ENCODE assay signal across 8 cellular contexts in the genomic region with DNA sequence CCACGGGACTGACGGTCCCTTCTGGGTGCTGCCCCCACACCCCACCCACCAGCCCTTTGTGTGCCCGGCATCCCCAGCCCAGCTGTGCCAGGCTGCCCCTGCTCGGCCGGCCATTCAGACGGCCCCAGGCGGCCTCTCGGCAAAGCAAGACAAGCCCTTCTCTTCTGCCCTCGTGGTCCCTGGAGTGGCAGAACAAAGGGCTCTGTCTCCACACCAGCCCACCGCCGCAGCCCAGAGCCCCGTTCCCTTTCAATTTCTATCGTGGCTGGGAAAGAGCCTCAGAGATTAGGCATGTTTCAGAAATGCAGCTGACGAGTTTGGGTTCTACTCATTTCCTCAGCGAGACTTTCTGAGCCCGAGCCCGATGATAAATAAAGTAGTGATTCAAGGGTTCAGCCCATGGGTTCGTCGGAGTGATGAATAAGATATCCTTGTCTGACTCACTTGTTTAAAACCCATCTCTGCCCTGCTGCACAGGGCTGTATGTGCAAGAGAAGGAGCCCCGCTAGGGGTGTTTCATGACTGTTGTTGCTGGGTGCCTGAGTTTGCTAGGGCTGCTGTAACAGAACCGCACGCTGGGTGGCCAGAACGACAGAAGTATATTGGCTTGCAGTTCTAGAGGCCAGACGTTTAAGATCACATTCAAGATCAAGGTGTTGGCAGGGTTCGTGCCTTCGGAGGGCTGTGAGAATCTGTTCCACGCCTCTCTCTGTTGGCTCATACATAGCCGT.
DNase-seq lines count a peak whose midpoint lies in the region; ATAC-seq and TF ChIP-seq lines count a peak whose summit lies in the region.

No MANE protein-coding gene starts in this region.

- peaks cover 74% of the 10 kb centered on the region for H4K20me1 ChIP-seq in OCI-LY3 (ENCODE audit: insufficient read depth, low read length)

- H3K4me2 ChIP-seq in OCI-LY3 (ENCODE audit: low read length) = peak overlapping the region; percentile 90

- peak; percentile 30 for ATAC-seq in GM21576 (IDR thresholded peaks at IDR 0.05; ENCODE audit: unreplicated experiment)
- no peak for ATAC-seq in HG03280 (IDR thresholded peaks at IDR 0.05; ENCODE audit: unreplicated experiment)

- H3K36me3 ChIP-seq in OCI-LY3 (replicated peaks; ENCODE audit: low read depth, low read length) (peaks cover 20% of the 10 kb centered on the region), neutrophil (peaks cover 32% of the 10 kb centered on the region), stomach smooth muscle (ENCODE audit: control insufficient read depth in 2 of 2, insufficient read depth in 2 of 2, low read length in 2 of 2) (no peaks in the 10 kb centered on the region)

- H3K4me1 ChIP-seq in OCI-LY3 (ENCODE audit: low read length) (peaks cover 54% of the 10 kb centered on the region), neutrophil (ENCODE audit: control insufficient read depth in 1 of 2, insufficient read depth in 1 of 2, low read depth in 1 of 2, low read length in 1 of 2) (peaks cover 41 to 45% of the 10 kb centered on the region in 2 experiments), stomach smooth muscle (ENCODE audit: control insufficient read depth, insufficient read depth, low read length) (peaks cover 61% of the 10 kb centered on the region)

- peaks cover 91% of the 10 kb centered on the region for H3K79me2 ChIP-seq in OCI-LY3 (ENCODE audit: low read length)

- H3K4me3 ChIP-seq in OCI-LY3 (ENCODE audit: low read length) (peak overlapping the region; percentile 75), fibroblast of pulmonary artery (replicated peaks; ENCODE audit: low read depth, low read length) (peak overlapping the region; percentile 62), neutrophil (ENCODE audit: low read depth in 1 of 2, low read length in 1 of 2) (no peak overlapping the region), stomach smooth muscle (ENCODE audit: low read length in 2 of 2) (peak overlapping the region; percentile 56 to 72)

- H3K27ac ChIP-seq in OCI-LY3 (ENCODE audit: low read length) (peak overlapping the region; percentile 94), neutrophil (peak overlapping the region; percentile 93), stomach smooth muscle (ENCODE audit: low read length) (peak overlapping the region; percentile 90)

- TF ChIP-seq CTCF in OCI-LY3 (IDR thresholded peaks at IDR 0.05; ENCODE audit: low read depth, low read length) (peak; percentile 72), fibroblast of pulmonary artery (IDR thresholded peaks at IDR 0.05; ENCODE audit: low read length, missing control alignments) (peak; percentile 84), neutrophil (IDR thresholded peaks at IDR 0.05) (no peak)

- no peak overlapping the region for H2AFZ ChIP-seq in OCI-LY3 (ENCODE audit: low read depth, low read length)

- no peaks in the 10 kb centered on the region for H3K27me3 ChIP-seq in OCI-LY3 (ENCODE audit: low read depth, low read length)
- no peaks in the 10 kb centered on the region for H3K27me3 ChIP-seq in neutrophil
- no peaks in the 10 kb centered on the region for H3K27me3 ChIP-seq in stomach smooth muscle (ENCODE audit: control insufficient read depth in 1 of 2, insufficient read depth in 2 of 2, low read length in 2 of 2)

- H3K9ac ChIP-seq in OCI-LY3 (ENCODE audit: low read length) = peak overlapping the region; percentile 79
- peak overlapping the region; percentile 71 to 73 for H3K9ac ChIP-seq in stomach smooth muscle (ENCODE audit: low read length in 2 of 2)

- DNase-seq in AML-193 (lab: John Stamatoyannopoulos, UW) (peak; percentile 90 to 91), fibroblast of pulmonary artery (ENCODE audit: low read depth) (peak; percentile 98)
- peak; percentile 28 to 62 for DNase-seq in activated T-helper 1 cell treated with anti-CD3 and anti-CD28 coated beads, Interleukin-2, amount 50 U/mL, for 16 hours (ENCODE audit: low read depth in 1 of 2, low spot score in 1 of 2)

- H3K9me3 ChIP-seq in OCI-LY3 (ENCODE audit: insufficient read depth, low read length) (no peaks in the 10 kb centered on the region), neutrophil (no peaks in the 10 kb centered on the region), stomach smooth muscle (ENCODE audit: control insufficient read depth in 2 of 2, low read length in 2 of 2) (no peaks in the 10 kb centered on the region)

Comparison
In these comparisons a context has a peak if more than half of its experiments do, and no peak if none do; other contexts are left out.
1. DNase-seq: peak in every context shown above with its lines; median percentile 98 in fibroblast of pulmonary artery; 90 in AML-193; 45 in activated T-helper 1 cell treated with anti-CD3 and anti-CD28 coated beads, Interleukin-2, amount 50 U/mL, for 16 hours.
2. H3K4me3 ChIP-seq: peak in OCI-LY3 (single experiment), fibroblast of pulmonary artery (single experiment) and stomach smooth muscle (2 of 2); none in neutrophil (0 of 2).
3. Peak in every context shown above with its lines, with median percentiles within 50 percentile points of each other: H3K27ac ChIP-seq.